Comparison of ENCODE assay signal across 15 cellular contexts in the genomic region with DNA sequence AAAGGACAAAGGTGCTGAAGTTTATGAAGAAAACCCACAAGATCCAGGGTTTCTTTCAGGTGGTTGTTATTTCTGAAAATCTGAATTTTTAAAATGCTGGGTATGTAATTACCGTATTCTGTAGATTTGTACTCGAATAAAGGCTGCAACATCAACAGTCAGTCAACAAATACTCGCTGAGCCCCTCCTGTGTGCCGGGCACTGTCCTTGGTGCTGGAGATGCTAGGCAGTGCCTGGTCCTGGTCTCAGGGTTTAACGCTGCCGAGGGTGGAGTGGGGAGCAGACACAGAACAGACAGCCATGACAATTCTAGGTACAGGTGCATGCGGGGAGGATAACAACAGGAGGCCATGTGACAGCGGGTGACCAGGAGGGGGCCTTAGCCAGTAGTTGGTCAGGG. TPM values are rescaled to one million over a fixed set of nuclear protein-coding genes. Genes with fewer than 3 reads are reported as not detected.
DNase-seq lines count a peak whose midpoint lies in the region; ATAC-seq, FAIRE-seq and TF ChIP-seq lines count a peak whose summit lies in the region.
"Had no signal": no experiment of that assay in that cellular context is flagged by ENCODE, and none has a peak within 500 bp of the region (broad histone marks: within the 10 kb centered on the region; RNA-seq: fewer than 3 reads in every experiment).

No MANE protein-coding gene starts in this region.

- no peak overlapping the region for H3K4me3 ChIP-seq in cardiac fibroblast (replicated peaks in 1 of 2; ENCODE audit: low read depth in 2 of 2, low read length in 2 of 2)
- H3K4me3 ChIP-seq: BLaER1 treated with 17β-estradiol and CSF1 and Interleukin-3, amounts not matched to agents 10 nM and 100 nM; gastrocnemius medialis; upper lobe of right lung had no signal

- no peak for FAIRE-seq in frontal cortex (lab: Jason Lieb, UNC)

- TF ChIP-seq CTCF in cardiac fibroblast (IDR thresholded peaks at IDR 0.05; ENCODE audit: low read depth, low read length) = no peak

- DNase-seq in EH (ENCODE audit: low read depth) = peak; percentile 54
- peak; percentile 24 for DNase-seq in NAMALWA (ENCODE audit: low spot score)
- DNase-seq in cardiac fibroblast (ENCODE audit: low read depth in 2 of 2) = peak; percentile 11 to 26
- DNase-seq in lung microvascular endothelial cell (ENCODE audit: low read depth in 2 of 2) = peak; percentile 49 to 51
- DNase-seq in T-helper 2 cell = no peak
- DNase-seq in frontal cortex (ENCODE audit: low spot score in 2 of 2) = no peak
- DNase-seq: cortex of kidney, gastrocnemius medialis, kidney glomerular epithelial cell, MM.1S, naive B cell, upper lobe of right lung had no signal

- ATAC-seq in GM19395 (IDR thresholded peaks at IDR 0.05; ENCODE audit: unreplicated experiment) = no peak
- ATAC-seq in GM18867 (IDR thresholded peaks at IDR 0.05; ENCODE audit: unreplicated experiment) = no peak
- ATAC-seq: gastrocnemius medialis, upper lobe of right lung had no signal

RNA-seq across cellular contexts. Expression of a gene that starts 27.2 kb away (rescaled TPM):
- total RNA-seq in lung microvascular endothelial cell = 314 and 317 TPM in 2 replicates
- 124 TPM for total RNA-seq in frontal cortex

Comparison
In these comparisons a context has a peak if more than half of its experiments do, and no peak if none do; other contexts are left out.
1. DNase-seq: peak in EH (single experiment), NAMALWA (single experiment), cardiac fibroblast (2 of 2) and lung microvascular endothelial cell (2 of 2); none in T-helper 2 cell (0 of 5) and frontal cortex (0 of 2).